ENCODE assay signal across 17 cellular contexts in the genomic region with DNA sequence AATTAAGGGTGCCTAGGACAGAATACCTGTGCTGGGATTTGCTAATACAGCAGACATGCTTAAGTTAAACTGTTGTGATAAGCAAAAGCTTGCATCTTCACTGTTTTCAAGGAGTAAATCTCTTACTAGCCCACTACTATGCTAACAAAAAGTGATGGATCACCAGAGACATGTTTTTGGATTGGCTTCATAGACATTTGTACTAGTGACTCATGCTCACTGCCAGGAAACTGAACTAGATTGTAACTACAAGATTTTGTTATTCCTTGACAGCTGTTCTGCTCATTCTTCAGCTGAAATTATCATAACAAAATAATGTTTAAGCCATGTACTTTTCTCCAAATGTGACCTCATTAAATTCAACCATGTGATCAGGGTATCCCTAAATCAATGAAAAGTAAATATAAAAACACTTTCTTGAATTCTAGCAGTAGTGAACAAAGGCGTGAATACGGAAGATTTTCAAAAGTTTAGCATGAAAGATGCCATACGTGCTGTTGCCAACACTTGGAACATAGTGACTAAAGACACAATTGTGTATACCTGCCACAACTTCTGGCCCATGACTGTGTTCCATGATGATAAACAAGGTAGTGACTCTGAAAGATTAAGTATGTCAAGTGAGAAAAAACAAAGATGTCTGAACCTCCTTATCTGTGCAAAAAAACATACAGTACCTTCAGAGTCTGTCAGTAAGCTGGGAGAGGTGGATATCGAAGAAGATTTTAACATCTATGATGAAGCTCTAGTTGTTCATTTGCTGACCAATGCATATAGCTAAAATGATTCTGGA.
A peak's percentile ranks its signal among the peaks of the same experiment; 100 is the strongest.
DNase-seq lines count a peak whose midpoint lies in the region; ATAC-seq, FAIRE-seq and TF ChIP-seq lines count a peak whose summit lies in the region.
"Had no signal": no experiment of that assay in that cellular context is flagged by ENCODE, and none has a peak within 500 bp of the region (broad histone marks: within the 10 kb centered on the region; RNA-seq: fewer than 3 reads in every experiment).

No MANE protein-coding gene starts in this region.

- H4K20me1 ChIP-seq in astrocyte (ENCODE audit: insufficient read depth, low read length): no peaks in the 10 kb centered on the region

- H3K27me3 ChIP-seq in astrocyte (ENCODE audit: insufficient read depth, low read length): peaks cover 8% of the 10 kb centered on the region
- H3K27me3 ChIP-seq in heart left ventricle: no peaks in the 10 kb centered on the region
- H3K27me3 ChIP-seq in MG63: no peaks in the 10 kb centered on the region

- DNase-seq in H4 (ENCODE audit: low spot score) (peak; percentile 19), astrocyte (ENCODE audit: low read depth) (peak; percentile 91), fibroblast of villous mesenchyme (ENCODE audit: low read depth) (peak; percentile 95), pulmonary artery endothelial cell (ENCODE audit: low read depth, low spot score) (peak; percentile 77), heart left ventricle (no peak), MG63 (no peak)
- DNase-seq in activated CD4-positive, CD25-positive, alpha-beta regulatory T cell treated with anti-CD3 and anti-CD28 coated beads, Interleukin-2, amount 50 U/mL, for 72 hours: no peak
- DNase-seq: activated CD4-positive, CD25-positive, alpha-beta regulatory T cell; effector CD4-positive, alpha-beta T cell; GDM1; NCI-H1417 treated with DMSO at 0.1 percent for 48 hours; NCI-H526 treated with DMSO at 0.1 percent for 48 hours; psoas muscle; stimulated activated CD4-positive, alpha-beta T cell treated with anti-CD3 and anti-CD28 coated beads, Interleukin-4, amount 100 ng/mL, for 4 hours had no signal

- WGBS in heart left ventricle, 4 donors: 83 to 87% (median 86%) methylated on average over 4 of the region's 4 CpGs

- H3K9ac ChIP-seq in astrocyte (ENCODE audit: low read length): no peak overlapping the region

- peak overlapping the region; percentile 24 for H3K27ac Mint-ChIP-seq in astrocyte (ENCODE audit: unreplicated experiment)
- H3K27ac Mint-ChIP-seq: stimulated activated naive CD8-positive, alpha-beta T cell treated with anti-CD3 and anti-CD28 coated beads, Interleukin-15, Interleukin-2, amounts not matched to agents 100 ng/mL and 50 ng/mL, for 24 hours had no signal

- H3K27ac ChIP-seq in astrocyte (ENCODE audit: low read depth, low read length): no peak overlapping the region
- H3K27ac ChIP-seq in heart left ventricle: no peak overlapping the region
- H3K27ac ChIP-seq: psoas muscle had no signal

- no peak for TF ChIP-seq POLR2A in heart left ventricle (IDR thresholded peaks at IDR 0.05)

- peak overlapping the region; percentile 27 for H3K4me2 ChIP-seq in astrocyte (ENCODE audit: low read length)

- no peaks in the 10 kb centered on the region for H3K27me3 Mint-ChIP-seq in astrocyte (ENCODE audit: low read depth, unreplicated experiment)

- peaks cover 20% of the 10 kb centered on the region for H3K4me1 Mint-ChIP-seq in astrocyte (ENCODE audit: low read depth, unreplicated experiment)

- no peaks in the 10 kb centered on the region for H3K36me3 Mint-ChIP-seq in astrocyte (ENCODE audit: low read depth, unreplicated experiment)

- H3K9me3 Mint-ChIP-seq in astrocyte (ENCODE audit: unreplicated experiment): peaks cover 4% of the 10 kb centered on the region
- H3K9me3 Mint-ChIP-seq: stimulated activated naive CD8-positive, alpha-beta T cell treated with anti-CD3 and anti-CD28 coated beads, Interleukin-15, Interleukin-2, amounts not matched to agents 100 ng/mL and 50 ng/mL, for 24 hours had no signal

- H3K4me3 Mint-ChIP-seq in astrocyte (ENCODE audit: unreplicated experiment): no peak overlapping the region
- H3K4me3 Mint-ChIP-seq: stimulated activated naive CD8-positive, alpha-beta T cell treated with anti-CD3 and anti-CD28 coated beads, Interleukin-15, Interleukin-2, amounts not matched to agents 100 ng/mL and 50 ng/mL, for 24 hours had no signal

- no peak for ATAC-seq in heart left ventricle
- no peak for ATAC-seq in HG02763 (IDR thresholded peaks at IDR 0.05; ENCODE audit: unreplicated experiment)
- ATAC-seq: HepG2, psoas muscle had no signal

- intact Hi-C loops in heart left ventricle (cut with DNase I): no loop called here

- FAIRE-seq in astrocyte (lab: Jason Lieb, UNC): no peak
- FAIRE-seq: HepG2 had no signal

- H3K4me3 ChIP-seq in astrocyte (ENCODE audit: insufficient read depth, low read depth, low read length) (no peak overlapping the region), fibroblast of villous mesenchyme (ENCODE audit: low read depth, low read length) (no peak overlapping the region), heart left ventricle (no peak overlapping the region), MG63 (no peak overlapping the region)
- H3K4me3 ChIP-seq: psoas muscle had no signal

- H2AFZ ChIP-seq in astrocyte (ENCODE audit: low read depth, low read length): no peak overlapping the region

- H3K79me2 ChIP-seq in astrocyte (ENCODE audit: insufficient read depth, low read length): no peaks in the 10 kb centered on the region

- TF ChIP-seq CTCF in astrocyte (IDR thresholded peaks at IDR 0.05; ENCODE audit: insufficient read depth, low read depth, low read length): no peak
- no peak for TF ChIP-seq CTCF in fibroblast of villous mesenchyme (IDR thresholded peaks at IDR 0.05; ENCODE audit: insufficient read depth, low read depth, low read length)
- no peak for TF ChIP-seq CTCF in heart left ventricle (IDR thresholded peaks at IDR 0.05)

- peaks cover 9% of the 10 kb centered on the region for H3K4me1 ChIP-seq in astrocyte (ENCODE audit: insufficient read depth, low read length)
- no peaks in the 10 kb centered on the region for H3K4me1 ChIP-seq in heart left ventricle
- H3K4me1 ChIP-seq: psoas muscle had no signal

- H3K9me3 ChIP-seq in astrocyte (ENCODE audit: insufficient read depth, low read depth, low read length): no peaks in the 10 kb centered on the region
- H3K9me3 ChIP-seq in heart left ventricle: peaks cover 0 to 6% (median 0%) of the 10 kb centered on the region in 12 donors
- H3K9me3 ChIP-seq in MG63: no peaks in the 10 kb centered on the region

- H3K36me3 ChIP-seq in astrocyte (ENCODE audit: insufficient read depth, low read length) (no peaks in the 10 kb centered on the region), heart left ventricle (no peaks in the 10 kb centered on the region), MG63 (no peaks in the 10 kb centered on the region)

Comparison
In these comparisons a context has a peak if more than half of its experiments do, and no peak if none do; other contexts are left out.
1. DNase-seq: peak in H4 (single experiment), astrocyte (single experiment), fibroblast of villous mesenchyme (single experiment) and pulmonary artery endothelial cell (single experiment); none in heart left ventricle (0 of 5), activated CD4-positive, CD25-positive, alpha-beta regulatory T cell treated with anti-CD3 and anti-CD28 coated beads, Interleukin-2, amount 50 U/mL, for 72 hours (single experiment) and MG63 (single experiment).